In genomic region chr15:69595009-69595825, GRCh38 we compare ENCODE assay signal across 11 cellular contexts.
DNase-seq lines count a peak whose midpoint lies in the region; TF ChIP-seq lines count a peak whose summit lies in the region.
"Had no signal": no experiment of that assay in that cellular context is flagged by ENCODE, and none has a peak within 500 bp of the region (broad histone marks: within the 10 kb centered on the region; RNA-seq: fewer than 3 reads in every experiment).

No MANE protein-coding gene starts in this region.

- H3K27ac ChIP-seq in SJCRH30 (no peak overlapping the region), testis (peak overlapping the region in 1 of 2 donors; percentile 53)
- H3K27ac ChIP-seq: neutrophil had no signal

- intact Hi-C loops in testis (cut with DNase I; ENCODE audit: low total_unique reads) = no loop called here

- no peaks in the 10 kb centered on the region for H3K36me3 Mint-ChIP-seq in HFFc6 (ENCODE audit: low read depth)

- peaks cover 22% of the 10 kb centered on the region for H3K4me1 ChIP-seq in SJCRH30
- H3K4me1 ChIP-seq in testis = peaks cover 25% of the 10 kb centered on the region

- no peaks in the 10 kb centered on the region for H3K4me1 Mint-ChIP-seq in HFFc6 (ENCODE audit: low read depth)

- DNase-seq in NCI-H1092 treated with DMSO at 0.1 percent for 48 hours (lab: John Stamatoyannopoulos, UW) (peak; percentile 64), NCI-H1092 (lab: John Stamatoyannopoulos, UW) (no peak), SJCRH30 (peak; percentile 35 to 39), kidney tubule cell (ENCODE audit: low spot score) (peak; percentile 30), testis (peak; percentile 77), Kasumi-1 (lab: John Stamatoyannopoulos, UW) (no peak), HFFc6 (no peak), cortex of kidney (lab: John Stamatoyannopoulos, UW) (no peak)
- DNase-seq: ACHN, T-helper 9 cell had no signal

- no peaks in the 10 kb centered on the region for H3K9me3 Mint-ChIP-seq in HFFc6

- WGBS in testis, 2 donors = 23 to 34% methylated on average over 9 to 12 of the region's 12 CpGs

- no peak for TF ChIP-seq POLR2A in testis (IDR thresholded peaks at IDR 0.05)

- peaks cover 41% of the 10 kb centered on the region for H3K27me3 Mint-ChIP-seq in HFFc6 (ENCODE audit: insufficient read depth)

- H3K4me3 ChIP-seq in SJCRH30 (peak overlapping the region; percentile 28; the same call in 1 of the 2 replicates), testis (no peak overlapping the region)

- TF ChIP-seq CTCF in testis (IDR thresholded peaks at IDR 0.05) = peak in 1 of 3 experiments; percentile 12
- TF ChIP-seq CTCF in HFFc6 (IDR thresholded peaks at IDR 0.05) = no peak

- no peak overlapping the region for H3K27ac Mint-ChIP-seq in HFFc6

- H3K27me3 ChIP-seq in SJCRH30 (no peaks in the 10 kb centered on the region), testis (no peaks in the 10 kb centered on the region)

- no peak overlapping the region for H3K4me3 Mint-ChIP-seq in HFFc6

- no peaks in the 10 kb centered on the region for H3K36me3 ChIP-seq in SJCRH30
- no peaks in the 10 kb centered on the region for H3K36me3 ChIP-seq in testis (ENCODE audit: low read depth, missing control alignments)
- H3K36me3 ChIP-seq: neutrophil had no signal

- H3K9me3 ChIP-seq in SJCRH30 (replicated peaks) (no peaks in the 10 kb centered on the region), testis (no peaks in the 10 kb centered on the region)
- H3K9me3 ChIP-seq: neutrophil had no signal

Comparison
In these comparisons a context has a peak if more than half of its experiments do, and no peak if none do; other contexts are left out.
1. DNase-seq: peak in NCI-H1092 treated with DMSO at 0.1 percent for 48 hours (single experiment), SJCRH30 (2 of 2), kidney tubule cell (single experiment) and testis (single experiment); none in NCI-H1092 (single experiment), Kasumi-1 (0 of 2), HFFc6 (single experiment) and cortex of kidney (single experiment).